ENCODE assay signal across 8 cellular contexts in genomic region chr17:27456681-27457404, GRCh38. TPM values are rescaled to one million over a fixed set of nuclear protein-coding genes. Genes with fewer than 3 reads are reported as not detected.
DNase-seq lines count a peak whose midpoint lies in the region; ATAC-seq and TF ChIP-seq lines count a peak whose summit lies in the region.

No MANE protein-coding gene starts in this region.

- H3K4me2 ChIP-seq in PC-3 (ENCODE audit: low read length), result peak overlapping the region; percentile 89

- no peak for TF ChIP-seq CTCF in PC-3 (conservative IDR thresholded peaks at IDR 0.05; ENCODE audit: low read depth, low read length)

- no peaks in the 10 kb centered on the region for H3K36me3 ChIP-seq in PC-3 (ENCODE audit: low read depth, low read length)

- no peaks in the 10 kb centered on the region for H4K20me1 ChIP-seq in PC-3 (ENCODE audit: low read length)

- peak overlapping the region; percentile 73 for H3K4me3 ChIP-seq in PC-3 (ENCODE audit: low read length)

- H3K27ac ChIP-seq in PC-3 (ENCODE audit: low read length), result no peak overlapping the region

- DNase-seq in PC-3 (no peak), NCI-H2107 treated with DMSO at 0.1 percent for 48 hours (lab: John Stamatoyannopoulos, UW; ENCODE audit: unreplicated experiment) (no peak), NK-92 (lab: John Stamatoyannopoulos, UW; ENCODE audit: unreplicated experiment) (no peak), A172 (ENCODE audit: low spot score) (no peak)
- DNase-seq in effector memory CD8-positive, alpha-beta T cell, result no peak
- DNase-seq in naive thymus-derived CD8-positive, alpha-beta T cell, result peak in 4 of 10 donors; percentile 8 to 59 (median 16)

- H3K4me1 Mint-ChIP-seq in effector memory CD8-positive, alpha-beta T cell (ENCODE audit: low read depth in 2 of 2), result peaks cover 21 to 30% of the 10 kb centered on the region in 2 donors
- peaks cover 11 to 34% (median 24%) of the 10 kb centered on the region in 4 donors for H3K4me1 Mint-ChIP-seq in naive thymus-derived CD8-positive, alpha-beta T cell

- H3F3A ChIP-seq in PC-3 (ENCODE audit: low read length, unreplicated experiment), result no peaks in the 10 kb centered on the region

- peaks cover 11% of the 10 kb centered on the region for H3K36me3 Mint-ChIP-seq in effector memory CD8-positive, alpha-beta T cell (ENCODE audit: insufficient read depth)
- peaks cover 0 to 3% (median 0%) of the 10 kb centered on the region in 3 donors for H3K36me3 Mint-ChIP-seq in naive thymus-derived CD8-positive, alpha-beta T cell

- no peaks in the 10 kb centered on the region for H3K9me3 ChIP-seq in PC-3 (ENCODE audit: low read length)

- H3K79me2 ChIP-seq in PC-3 (ENCODE audit: low read length), result no peaks in the 10 kb centered on the region

- no peaks in the 10 kb centered on the region for H3K9me2 ChIP-seq in PC-3 (replicated peaks; ENCODE audit: low read length)

- 0 out of 2 replicates have a peak, but pooled peaks cover 6% of the 10 kb centered on the region for H3K4me1 ChIP-seq in PC-3 (ENCODE audit: insufficient read depth, low read length)

- H2AFZ ChIP-seq in PC-3 (ENCODE audit: low read length), result peak overlapping the region; percentile 91

- peak overlapping the region; percentile 89 to 93 for H3K27ac Mint-ChIP-seq in effector memory CD8-positive, alpha-beta T cell
- H3K27ac Mint-ChIP-seq in naive thymus-derived CD8-positive, alpha-beta T cell, result peak overlapping the region in 9 of 10 donors; percentile 67 to 86 (median 78)

- H3K27me3 ChIP-seq in PC-3 (ENCODE audit: low read length), result no peaks in the 10 kb centered on the region

- CTCF ChIA-PET in PC-3 (lab: Charles Lee), result interaction anchor here (0.6 kb wide), 1 partner anchor 208 kb away, joined by 3 read pairs; no protein-coding TSS in a partner anchor

- intact Hi-C loops in PC-3 (cut with micrococcal nuclease), result no loop called here

- BruUV-seq in PC-3 (replicated peaks; lab: Mats Ljungman, UMichigan), result no TSS peak

- H3K27me3 Mint-ChIP-seq in effector memory CD8-positive, alpha-beta T cell, result no peaks in the 10 kb centered on the region
- H3K27me3 Mint-ChIP-seq in naive thymus-derived CD8-positive, alpha-beta T cell, result no peaks in the 10 kb centered on the region

- no peak overlapping the region; the same call in 1 of the 2 replicates for H3K9ac ChIP-seq in PC-3 (ENCODE audit: low read length)

- POLR2A ChIA-PET in PC-3 (lab: Charles Lee; ENCODE audit: unreplicated experiment), result no interaction called here
- POLR2A ChIA-PET in naive thymus-derived CD8-positive, alpha-beta T cell (lab: Charles Lee), result interaction anchor here (1.0 to 2.5 kb wide), 5 partner anchors 10 to 162 kb away, joined by 3 to 10 read pairs (median 4); partner anchors contain the start of gene WSB1

- H3K4me3 Mint-ChIP-seq in effector memory CD8-positive, alpha-beta T cell, result peak overlapping the region; percentile 92 to 93
- peak overlapping the region; percentile 78 to 95 (median 88) for H3K4me3 Mint-ChIP-seq in naive thymus-derived CD8-positive, alpha-beta T cell

- no peaks in the 10 kb centered on the region for H3K9me3 Mint-ChIP-seq in effector memory CD8-positive, alpha-beta T cell
- H3K9me3 Mint-ChIP-seq in naive thymus-derived CD8-positive, alpha-beta T cell, result no peaks in the 10 kb centered on the region

- ATAC-seq in GM19035 (IDR thresholded peaks at IDR 0.05; ENCODE audit: unreplicated experiment), result peak; percentile 2
- no peak; the same call in 1 of the 2 replicates for ATAC-seq in PC-3
- ATAC-seq in effector memory CD8-positive, alpha-beta T cell (replicated peaks), result peak; percentile 32
- ATAC-seq in naive thymus-derived CD8-positive, alpha-beta T cell, result no peak
- ATAC-seq in GM18519 (IDR thresholded peaks at IDR 0.05; ENCODE audit: low FRiP score, unreplicated experiment), result no peak

RNA-seq across cellular contexts. Expression of gene KSR1, which starts 0.6 kb away (rescaled TPM):
- 1.0 and 5.8 TPM in 2 replicates for total RNA-seq in PC-3 (2014; rRNA removed)
- total RNA-seq in naive thymus-derived CD8-positive, alpha-beta T cell, result 10 to 100 TPM; 24.2 to 25.4 TPM
- 1 to 10 TPM in 1 of 3 donors, under 1 TPM in 2; 0.73 to 2.0 (median 0.91) TPM for polyA plus RNA-seq in naive thymus-derived CD8-positive, alpha-beta T cell
- total RNA-seq in A172 (2014; rRNA removed; shearing (Covaris generic)), result 1.7 and 2.9 TPM in 2 replicates

Comparison
In these comparisons a context has a peak if more than half of its experiments do, and no peak if none do; other contexts are left out.
1. ATAC-seq: peak in GM19035 (single experiment) and effector memory CD8-positive, alpha-beta T cell (single experiment); none in PC-3 (single experiment), naive thymus-derived CD8-positive, alpha-beta T cell (0 of 2) and GM18519 (single experiment).